ENCODE assay signal across 1 cellular context in the genomic region with DNA sequence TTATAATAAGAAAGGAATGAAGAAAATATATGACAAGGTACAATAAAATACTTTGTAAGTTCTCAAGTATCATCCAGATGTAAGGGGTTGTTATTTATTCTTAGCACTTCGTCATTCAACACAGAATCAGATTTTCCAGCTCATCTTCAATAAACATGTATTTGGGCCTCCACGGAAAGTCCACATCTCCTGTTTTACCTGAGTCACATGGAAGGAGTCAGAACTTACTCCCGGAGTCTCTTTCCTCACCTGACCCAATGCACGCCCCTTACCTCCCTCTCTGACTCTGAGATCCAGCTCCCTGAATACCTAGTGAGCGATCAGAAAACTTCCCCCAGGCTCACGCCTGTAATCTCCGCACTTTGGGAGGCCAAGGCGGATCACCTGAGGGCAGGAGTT.
TF ChIP-seq lines count a peak whose summit lies in the region.

No MANE protein-coding gene starts in this region.

TF ChIP-seq in HepG2, 621 proteins besides CTCF, POLR2A, EP300 and RAD21:
- TF ChIP-seq LCORL (IDR thresholded peaks at IDR 0.05) (no peak), LCORL (CRISPR knock-in tag; IDR thresholded peaks at IDR 0.05) (no peak), WIZ (CRISPR knock-in tag; IDR thresholded peaks at IDR 0.05) (no peak), THRA (CRISPR knock-in tag; IDR thresholded peaks at IDR 0.05; ENCODE audit: borderline replicate concordance) (no peak), MLLT10 (CRISPR knock-in tag; IDR thresholded peaks at IDR 0.05) (no peak), ZNF557 (CRISPR knock-in tag; IDR thresholded peaks at IDR 0.05) (no peak), POGZ (CRISPR knock-in tag; IDR thresholded peaks at IDR 0.05) (no peak), THAP11 (CRISPR knock-in tag; IDR thresholded peaks at IDR 0.05) (no peak), ZNF253 (CRISPR knock-in tag; IDR thresholded peaks at IDR 0.05; ENCODE audit: borderline replicate concordance) (no peak), MTA3 (CRISPR knock-in tag; IDR thresholded peaks at IDR 0.05) (no peak), GFI1 (CRISPR knock-in tag; IDR thresholded peaks at IDR 0.05; ENCODE audit: borderline replicate concordance) (no peak), ZFP62 (CRISPR knock-in tag; IDR thresholded peaks at IDR 0.05) (no peak), ZNF615 (CRISPR knock-in tag; IDR thresholded peaks at IDR 0.05; ENCODE audit: borderline replicate concordance) (no peak), SOX13 (IDR thresholded peaks at IDR 0.05) (no peak), SOX13 (CRISPR knock-in tag; conservative IDR thresholded peaks at IDR 0.05 in 1 of 2, IDR thresholded peaks at IDR 0.05 in 1 of 2) (no peak), SRF (IDR thresholded peaks at IDR 0.05; ENCODE audit: low read depth, low read length) (no peak), TMF1 (CRISPR knock-in tag; IDR thresholded peaks at IDR 0.05; ENCODE audit: low read depth) (no peak), ZNF431 (CRISPR knock-in tag; IDR thresholded peaks at IDR 0.05; ENCODE audit: borderline replicate concordance, low read depth) (no peak), ZNF451 (CRISPR knock-in tag; IDR thresholded peaks at IDR 0.05) (no peak)
- TF ChIP-seq, protein P1, sequence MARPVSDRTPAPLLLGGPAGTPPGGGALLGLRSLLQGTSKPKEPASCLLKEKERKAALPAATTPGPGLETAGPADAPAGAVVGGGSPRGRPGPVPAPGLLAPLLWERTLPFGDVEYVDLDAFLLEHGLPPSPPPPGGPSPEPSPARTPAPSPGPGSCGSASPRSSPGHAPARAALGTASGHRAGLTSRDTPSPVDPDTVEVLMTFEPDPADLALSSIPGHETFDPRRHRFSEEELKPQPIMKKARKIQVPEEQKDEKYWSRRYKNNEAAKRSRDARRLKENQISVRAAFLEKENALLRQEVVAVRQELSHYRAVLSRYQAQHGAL (CRISPR knock-in tag; IDR thresholded peaks at IDR 0.05; ENCODE audit: not compliant biosample characterization): no peak
- TF ChIP-seq, protein P2, sequence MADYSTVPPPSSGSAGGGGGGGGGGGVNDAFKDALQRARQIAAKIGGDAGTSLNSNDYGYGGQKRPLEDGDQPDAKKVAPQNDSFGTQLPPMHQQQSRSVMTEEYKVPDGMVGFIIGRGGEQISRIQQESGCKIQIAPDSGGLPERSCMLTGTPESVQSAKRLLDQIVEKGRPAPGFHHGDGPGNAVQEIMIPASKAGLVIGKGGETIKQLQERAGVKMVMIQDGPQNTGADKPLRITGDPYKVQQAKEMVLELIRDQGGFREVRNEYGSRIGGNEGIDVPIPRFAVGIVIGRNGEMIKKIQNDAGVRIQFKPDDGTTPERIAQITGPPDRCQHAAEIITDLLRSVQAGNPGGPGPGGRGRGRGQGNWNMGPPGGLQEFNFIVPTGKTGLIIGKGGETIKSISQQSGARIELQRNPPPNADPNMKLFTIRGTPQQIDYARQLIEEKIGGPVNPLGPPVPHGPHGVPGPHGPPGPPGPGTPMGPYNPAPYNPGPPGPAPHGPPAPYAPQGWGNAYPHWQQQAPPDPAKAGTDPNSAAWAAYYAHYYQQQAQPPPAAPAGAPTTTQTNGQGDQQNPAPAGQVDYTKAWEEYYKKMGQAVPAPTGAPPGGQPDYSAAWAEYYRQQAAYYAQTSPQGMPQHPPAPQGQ (CRISPR knock-in tag; IDR thresholded peaks at IDR 0.05; ENCODE audit: borderline replicate concordance): no peak
- TF ChIP-seq, protein P3, sequence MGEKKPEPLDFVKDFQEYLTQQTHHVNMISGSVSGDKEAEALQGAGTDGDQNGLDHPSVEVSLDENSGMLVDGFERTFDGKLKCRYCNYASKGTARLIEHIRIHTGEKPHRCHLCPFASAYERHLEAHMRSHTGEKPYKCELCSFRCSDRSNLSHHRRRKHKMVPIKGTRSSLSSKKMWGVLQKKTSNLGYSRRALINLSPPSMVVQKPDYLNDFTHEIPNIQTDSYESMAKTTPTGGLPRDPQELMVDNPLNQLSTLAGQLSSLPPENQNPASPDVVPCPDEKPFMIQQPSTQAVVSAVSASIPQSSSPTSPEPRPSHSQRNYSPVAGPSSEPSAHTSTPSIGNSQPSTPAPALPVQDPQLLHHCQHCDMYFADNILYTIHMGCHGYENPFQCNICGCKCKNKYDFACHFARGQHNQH (CRISPR knock-in tag; IDR thresholded peaks at IDR 0.05): no peak
